In genomic region chr10:100372415-100373297, GRCh38 we compare ENCODE assay signal across 8 cellular contexts. TPM values are rescaled to one million over a fixed set of nuclear protein-coding genes. Genes with fewer than 3 reads are reported as not detected.
A peak's percentile ranks its signal among the peaks of the same experiment; 100 is the strongest.
DNase-seq lines count a peak whose midpoint lies in the region; ATAC-seq and TF ChIP-seq lines count a peak whose summit lies in the region.

No MANE protein-coding gene starts in this region.

- peak overlapping the region; percentile 66 to 95 (median 92) for H3K27ac ChIP-seq in heart left ventricle
- H3K27ac ChIP-seq in lower lobe of right lung = peak overlapping the region; percentile 96
- H3K27ac ChIP-seq in vagina = peak overlapping the region; percentile 97

- TF ChIP-seq CTCF in heart left ventricle (IDR thresholded peaks at IDR 0.05) (no peak), astrocyte of the spinal cord (IDR thresholded peaks at IDR 0.05; ENCODE audit: low read depth, low read length) (no peak), lower lobe of right lung (IDR thresholded peaks at IDR 0.05) (no peak), vagina (IDR thresholded peaks at IDR 0.05) (no peak)

- in situ Hi-C loops in astrocyte of the spinal cord (cut with HindIII; ENCODE audit: low sequenced_read_pairs) = no loop called here

- no peak for TF ChIP-seq POLR2A in heart left ventricle (IDR thresholded peaks at IDR 0.05)
- TF ChIP-seq POLR2A in vagina (IDR thresholded peaks at IDR 0.05) = no peak

- ATAC-seq in heart left ventricle = peak in 2 of 4 donors; percentile 0 to 3
- ATAC-seq in left cardiac atrium = no peak
- ATAC-seq in lower lobe of right lung = peak in 1 of 2 donors; percentile 0

- H3K36me3 ChIP-seq in heart left ventricle (no peaks in the 10 kb centered on the region), lower lobe of right lung (no peaks in the 10 kb centered on the region), vagina (no peaks in the 10 kb centered on the region)

- H3K9me3 ChIP-seq in heart left ventricle = no peaks in the 10 kb centered on the region
- H3K9me3 ChIP-seq in lower lobe of right lung = no peaks in the 10 kb centered on the region
- no peaks in the 10 kb centered on the region for H3K9me3 ChIP-seq in vagina

- peaks cover 0 to 47% (median 28%) of the 10 kb centered on the region in 12 donors for H3K4me1 ChIP-seq in heart left ventricle
- peaks cover 46% of the 10 kb centered on the region for H3K4me1 ChIP-seq in lower lobe of right lung
- H3K4me1 ChIP-seq in vagina = peaks cover 43% of the 10 kb centered on the region

- intact Hi-C loops in heart left ventricle (cut with DNase I) (loop anchor here in 1 of 10 donors (2.0 kb wide), 1 partner anchor 26 kb away; the partner anchor contains the start of gene SCD), left cardiac atrium (cut with DNase I) (no loop called here), lower lobe of right lung (cut with DNase I) (no loop called here), vagina (cut with DNase I) (no loop called here)

- H3K4me3 ChIP-seq in heart left ventricle = peak overlapping the region in 11 of 12 donors; percentile 19 to 81 (median 68)
- peak overlapping the region; percentile 14 for H3K4me3 ChIP-seq in astrocyte of the spinal cord (ENCODE audit: low read depth, low read length)
- H3K4me3 ChIP-seq in lower lobe of right lung = peak overlapping the region; percentile 64
- H3K4me3 ChIP-seq in vagina = peak overlapping the region; percentile 56 to 58

- H3K27me3 ChIP-seq in heart left ventricle = no peaks in the 10 kb centered on the region
- no peaks in the 10 kb centered on the region for H3K27me3 ChIP-seq in lower lobe of right lung (ENCODE audit: low read depth)
- H3K27me3 ChIP-seq in vagina = no peaks in the 10 kb centered on the region

- DNase-seq in heart left ventricle (no peak), left cardiac atrium (no peak), astrocyte of the spinal cord (ENCODE audit: low read depth, low spot score) (no peak), lower lobe of right lung (no peak), vagina (ENCODE audit: extremely low spot score in 2 of 2) (no peak), GDM1 (lab: John Stamatoyannopoulos, UW) (no peak), GM03348 (ENCODE audit: low spot score) (no peak), GOT3 (lab: John Stamatoyannopoulos, UW) (no peak)

- 15 to 18% (median 16%) methylated on average over 16 of the region's 16 CpGs for WGBS in heart left ventricle, 4 donors

RNA-seq across cellular contexts. Expression of gene SCD, which starts 25.6 kb away (rescaled TPM):
- total RNA-seq in heart left ventricle (100 to 1,000 TPM in 1 of 9 donors, 10 to 100 TPM in 2, 1 to 10 TPM in 6; 2.3 to 216 (median 4.9) TPM), left cardiac atrium (100 to 1,000 TPM; 197 to 969 TPM), lower lobe of right lung (327 TPM), vagina (42.7 TPM)
- polyA plus RNA-seq in heart left ventricle = 10 to 100 TPM; 16.8 to 66.9 TPM

RNA-seq across cellular contexts. Expression of gene PKD2L1, which starts 42.6 kb away (rescaled TPM):
- total RNA-seq in heart left ventricle (not detected), left cardiac atrium (under 1 TPM in 1 of 2 donors, not detected in 1; 0.44 TPM), lower lobe of right lung (3.4 TPM), vagina (not detected)
- polyA plus RNA-seq in heart left ventricle = not detected

Comparison
In these comparisons a context has a peak if more than half of its experiments do, and no peak if none do; other contexts are left out.
1. H3K4me3 ChIP-seq: peak in every context shown above with its lines; median percentile 68 in heart left ventricle; 64 in lower lobe of right lung; 57 in vagina; 14 in astrocyte of the spinal cord.